In the genomic region with DNA sequence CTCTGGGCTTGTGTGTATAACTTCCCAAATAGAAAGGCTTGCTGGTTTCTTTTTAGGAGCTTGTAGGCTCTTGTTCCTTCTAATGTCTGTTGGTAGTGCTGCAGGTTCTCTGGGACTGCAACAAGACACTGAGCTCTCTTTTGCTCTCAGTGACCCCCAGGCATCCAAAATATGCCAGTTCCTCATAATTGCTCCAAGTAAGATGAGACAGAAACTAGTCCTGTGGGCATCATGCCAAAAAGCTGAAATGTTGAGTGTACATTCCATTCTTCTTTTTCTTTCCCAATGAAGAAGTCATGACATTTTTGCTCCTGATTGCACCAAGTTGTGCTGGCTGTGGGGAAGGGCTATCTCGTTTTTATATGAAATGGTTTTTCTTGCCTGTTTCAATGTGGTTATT, we compare ENCODE assay signal across 15 cellular contexts. TPM values are rescaled to one million over a fixed set of nuclear protein-coding genes. Genes with fewer than 3 reads are reported as not detected.
DNase-seq lines count a peak whose midpoint lies in the region; ATAC-seq and TF ChIP-seq lines count a peak whose summit lies in the region.
"Had no signal": no experiment of that assay in that cellular context is flagged by ENCODE, and none has a peak within 500 bp of the region (broad histone marks: within the 10 kb centered on the region; RNA-seq: fewer than 3 reads in every experiment).

No MANE protein-coding gene starts in this region.

- intact Hi-C loops in sigmoid colon (cut with DNase I): no loop called here

- H3K79me2 ChIP-seq in fibroblast of lung (ENCODE audit: control insufficient read depth, insufficient read depth, low read length): no peaks in the 10 kb centered on the region

- no peak for TF ChIP-seq EP300 in sigmoid colon (IDR thresholded peaks at IDR 0.05)

- peaks cover 7% of the 10 kb centered on the region for H3K4me1 Mint-ChIP-seq in WTC11

- H3K27me3 ChIP-seq in fibroblast of lung (ENCODE audit: control insufficient read depth, insufficient read depth, low read length) (no peaks in the 10 kb centered on the region), sigmoid colon (no peaks in the 10 kb centered on the region), WERI-Rb-1 (ENCODE audit: insufficient read depth, low read depth, severe bottlenecking) (no peaks in the 10 kb centered on the region)
- H3K27me3 ChIP-seq: tibial artery had no signal

- no peak overlapping the region for H3K4me2 ChIP-seq in fibroblast of lung (ENCODE audit: extremely low read depth, insufficient read depth, low read length)

- H2AFZ ChIP-seq in fibroblast of lung (ENCODE audit: low read length): no peak overlapping the region

- no peaks in the 10 kb centered on the region; the same call in 1 of the 2 replicates for H3K27me3 Mint-ChIP-seq in WTC11 (ENCODE audit: low read depth)

- 49 to 56% methylated on average over 1 of the region's 1 CpG for WGBS in sigmoid colon, 2 donors

- no peak for ATAC-seq in WTC11
- ATAC-seq: left cardiac atrium had no signal

- H3K9ac ChIP-seq in fibroblast of lung (ENCODE audit: insufficient read depth, low read length): no peak overlapping the region

- no peak overlapping the region for H3K27ac Mint-ChIP-seq in WTC11

- DNase-seq in ELR (ENCODE audit: low read depth): peak; percentile 77
- peak; percentile 12 for DNase-seq in RKO (ENCODE audit: low spot score)
- DNase-seq in fibroblast of lung (ENCODE audit: low read depth in 2 of 2): peak; percentile 84 to 85
- peak; percentile 20 for DNase-seq in sigmoid colon
- no peak for DNase-seq in WERI-Rb-1
- no peak for DNase-seq in activated T-cell treated with anti-CD3 and anti-CD28 coated beads for 4 hours
- DNase-seq in WTC11 (ENCODE audit: low spot score): no peak
- no peak for DNase-seq in GM10266 (ENCODE audit: extremely low spot score)
- DNase-seq: activated naive CD4-positive, alpha-beta T cell; left cardiac atrium; NCI-H146 had no signal

- no peak overlapping the region for H3K4me3 Mint-ChIP-seq in WTC11

- TF ChIP-seq CTCF in fibroblast of lung (conservative IDR thresholded peaks at IDR 0.05 in 1 of 2, IDR thresholded peaks at IDR 0.05 in 1 of 2; ENCODE audit: low read depth in 1 of 2, low read length in 2 of 2) (no peak), sigmoid colon (IDR thresholded peaks at IDR 0.05) (no peak), WERI-Rb-1 (IDR thresholded peaks at IDR 0.05; ENCODE audit: low read depth, low read length) (no peak), WTC11 (IDR thresholded peaks at IDR 0.05) (no peak), GM10266 (IDR thresholded peaks at IDR 0.05; ENCODE audit: control insufficient read depth, insufficient read depth, low read depth, missing control alignments) (no peak)

- TF ChIP-seq POLR2A in sigmoid colon (IDR thresholded peaks at IDR 0.05): no peak

- H3K9me3 Mint-ChIP-seq in WTC11: peaks cover 21% of the 10 kb centered on the region

- CTCF ChIA-PET in WTC11 (lab: Charles Lee): interaction anchor here (1.0 kb wide), 1 partner anchor 16 kb away, joined by 3 read pairs; no protein-coding TSS in a partner anchor

- no peaks in the 10 kb centered on the region for H4K20me1 ChIP-seq in fibroblast of lung (ENCODE audit: control insufficient read depth, extremely low read depth, insufficient read depth, low read length)

- peak overlapping the region; percentile 5 for H3K27ac ChIP-seq in fibroblast of lung (ENCODE audit: insufficient read depth, low read length)
- H3K27ac ChIP-seq in sigmoid colon: no peak overlapping the region
- H3K27ac ChIP-seq in WERI-Rb-1: no peak overlapping the region
- H3K27ac ChIP-seq: tibial artery, VCaP had no signal

- no peaks in the 10 kb centered on the region for H3K9me3 ChIP-seq in fibroblast of lung (ENCODE audit: control insufficient read depth, insufficient read depth, low read depth, low read length)
- peaks cover 0 to 3% (median 2%) of the 10 kb centered on the region in 4 donors for H3K9me3 ChIP-seq in sigmoid colon
- no peaks in the 10 kb centered on the region for H3K9me3 ChIP-seq in WERI-Rb-1 (ENCODE audit: severe bottlenecking)

- POLR2A ChIA-PET in WTC11 (lab: Charles Lee): interaction anchor here (0.6 kb wide), 1 partner anchor 108 kb away, joined by 3 read pairs; no protein-coding TSS in a partner anchor

- H3K36me3 ChIP-seq in fibroblast of lung (ENCODE audit: control insufficient read depth, insufficient read depth, low read length) (no peaks in the 10 kb centered on the region), sigmoid colon (peaks cover 0 to 33% (median 3%) of the 10 kb centered on the region in 4 donors), WERI-Rb-1 (no peaks in the 10 kb centered on the region)
- H3K36me3 ChIP-seq: HAP-1 had no signal

- peaks cover 27% of the 10 kb centered on the region for H3K36me3 Mint-ChIP-seq in WTC11

- H3K4me3 ChIP-seq in fibroblast of lung (replicated peaks in 1 of 4; ENCODE audit: control extremely low read depth in 1 of 4, insufficient read depth in 1 of 4, low read depth in 3 of 4, low read length in 4 of 4) (no peak overlapping the region), sigmoid colon (no peak overlapping the region), WERI-Rb-1 (ENCODE audit: low read depth, low read length) (no peak overlapping the region)
- H3K4me3 ChIP-seq: HAP-1, tibial artery had no signal

- H3K4me1 ChIP-seq in fibroblast of lung (ENCODE audit: control insufficient read depth, extremely low read depth, insufficient read depth, low read length) (peaks cover 5% of the 10 kb centered on the region), sigmoid colon (peaks cover 0 to 13% (median 9%) of the 10 kb centered on the region in 4 donors)
- H3K4me1 ChIP-seq: HAP-1 had no signal

TF ChIP-seq in WTC11, 78 proteins besides CTCF, POLR2A, EP300 and RAD21 (continues in another document):
- TF ChIP-seq KAT7 (CRISPR knock-in tag; IDR thresholded peaks at IDR 0.05; ENCODE audit: borderline replicate concordance) (no peak), SOX15 (CRISPR knock-in tag; IDR thresholded peaks at IDR 0.05) (no peak), GRHL2 (CRISPR knock-in tag; IDR thresholded peaks at IDR 0.05; ENCODE audit: insufficient replicate concordance, severe bottlenecking) (no peak), SMAD3 (CRISPR knock-in tag; IDR thresholded peaks at IDR 0.05; ENCODE audit: borderline replicate concordance) (no peak), NR2C2 (CRISPR knock-in tag; IDR thresholded peaks at IDR 0.05) (no peak)
- TF ChIP-seq, protein P1, sequence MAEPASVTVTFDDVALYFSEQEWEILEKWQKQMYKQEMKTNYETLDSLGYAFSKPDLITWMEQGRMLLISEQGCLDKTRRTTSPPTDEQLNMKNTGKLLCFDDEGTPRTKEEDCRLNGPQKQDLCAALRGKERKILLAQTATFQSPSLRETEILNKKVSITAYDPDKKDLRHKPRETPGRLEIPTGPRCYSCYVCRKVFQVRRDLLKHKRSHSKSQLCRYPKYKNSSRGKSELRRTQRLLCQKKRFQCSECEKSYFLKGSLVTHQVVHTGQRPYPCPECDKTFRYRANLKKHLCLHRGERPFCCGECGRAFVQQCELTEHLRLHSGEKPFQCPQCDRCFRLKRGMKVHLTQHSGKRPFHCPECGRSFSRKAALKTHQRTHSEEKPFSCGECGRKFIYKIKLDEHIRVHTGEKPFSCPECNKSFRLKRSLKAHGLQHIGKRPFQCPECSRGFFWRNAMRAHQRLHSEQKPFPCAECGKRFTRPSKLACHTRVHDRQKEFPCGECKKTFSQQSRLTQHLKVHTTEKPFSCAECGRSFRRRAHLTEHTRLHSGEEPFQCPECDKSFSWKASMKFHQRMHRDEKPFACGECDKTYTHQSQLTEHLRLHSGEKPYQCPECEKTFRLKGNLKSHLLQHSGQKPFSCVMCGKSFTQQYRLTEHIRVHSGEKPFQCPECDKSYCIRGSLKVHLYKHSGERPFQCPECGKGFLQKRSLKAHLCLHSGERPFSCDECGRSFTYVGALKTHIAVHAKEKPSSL (CRISPR knock-in tag; conservative IDR thresholded peaks at IDR 0.05): no peak
- TF ChIP-seq, protein P2, sequence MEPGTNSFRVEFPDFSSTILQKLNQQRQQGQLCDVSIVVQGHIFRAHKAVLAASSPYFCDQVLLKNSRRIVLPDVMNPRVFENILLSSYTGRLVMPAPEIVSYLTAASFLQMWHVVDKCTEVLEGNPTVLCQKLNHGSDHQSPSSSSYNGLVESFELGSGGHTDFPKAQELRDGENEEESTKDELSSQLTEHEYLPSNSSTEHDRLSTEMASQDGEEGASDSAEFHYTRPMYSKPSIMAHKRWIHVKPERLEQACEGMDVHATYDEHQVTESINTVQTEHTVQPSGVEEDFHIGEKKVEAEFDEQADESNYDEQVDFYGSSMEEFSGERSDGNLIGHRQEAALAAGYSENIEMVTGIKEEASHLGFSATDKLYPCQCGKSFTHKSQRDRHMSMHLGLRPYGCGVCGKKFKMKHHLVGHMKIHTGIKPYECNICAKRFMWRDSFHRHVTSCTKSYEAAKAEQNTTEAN (CRISPR knock-in tag; IDR thresholded peaks at IDR 0.05): no peak
- TF ChIP-seq, protein P3, sequence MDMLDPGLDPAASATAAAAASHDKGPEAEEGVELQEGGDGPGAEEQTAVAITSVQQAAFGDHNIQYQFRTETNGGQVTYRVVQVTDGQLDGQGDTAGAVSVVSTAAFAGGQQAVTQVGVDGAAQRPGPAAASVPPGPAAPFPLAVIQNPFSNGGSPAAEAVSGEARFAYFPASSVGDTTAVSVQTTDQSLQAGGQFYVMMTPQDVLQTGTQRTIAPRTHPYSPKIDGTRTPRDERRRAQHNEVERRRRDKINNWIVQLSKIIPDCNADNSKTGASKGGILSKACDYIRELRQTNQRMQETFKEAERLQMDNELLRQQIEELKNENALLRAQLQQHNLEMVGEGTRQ (CRISPR knock-in tag; IDR thresholded peaks at IDR 0.05): no peak

RNA-seq across cellular contexts. Expression of a gene that starts 7.1 kb away (rescaled TPM):
- total RNA-seq in fibroblast of lung (not detected in 2 replicates), sigmoid colon (under 1 TPM in 2 of 4 donors, not detected in 2; 0.54 to 0.55 TPM), WTC11 (2021) (not detected in 3 replicates)
- polyA plus RNA-seq in fibroblast of lung (not detected in 2 replicates), sigmoid colon (under 1 TPM in 1 of 3 donors, not detected in 2; 0.12 TPM)
- polyA plus RNA-seq in fibroblast of lung (2012): not detected in 2 replicates
- polyA minus RNA-seq in fibroblast of lung (ENCODE audit: low replicate concordance): not detected in 2 replicates
- total RNA-seq: G401 had no signal

Comparison
In these comparisons a context has a peak if more than half of its experiments do, and no peak if none do; other contexts are left out.
1. DNase-seq: peak in ELR (single experiment), RKO (single experiment), fibroblast of lung (2 of 2) and sigmoid colon (single experiment); none in WERI-Rb-1 (single experiment), activated T-cell treated with anti-CD3 and anti-CD28 coated beads for 4 hours (single experiment), WTC11 (single experiment) and GM10266 (single experiment).